ENCODE assay signal across 17 cellular contexts in genomic region chr2:46539327-46540276, GRCh38. TPM values are rescaled to one million over a fixed set of nuclear protein-coding genes. Genes with fewer than 3 reads are reported as not detected.
A peak's percentile ranks its signal among the peaks of the same experiment; 100 is the strongest.
DNase-seq lines count a peak whose midpoint lies in the region; ATAC-seq and TF ChIP-seq lines count a peak whose summit lies in the region.
"Had no signal": no experiment of that assay in that cellular context is flagged by ENCODE, and none has a peak within 500 bp of the region (broad histone marks: within the 10 kb centered on the region; RNA-seq: fewer than 3 reads in every experiment).

No MANE protein-coding gene starts in this region.

- peaks cover 2% of the 10 kb centered on the region for H3K36me3 Mint-ChIP-seq in T-helper 2 cell treated with Interferon-gamma antibody and Interleukin-4, amounts not matched to agents 5 μg/mL and 100 μg/mL, for 36 hours (ENCODE audit: low read depth)
- H3K36me3 Mint-ChIP-seq in IgD-negative memory B cell (no peaks in the 10 kb centered on the region), WTC11 (no peaks in the 10 kb centered on the region)
- H3K36me3 Mint-ChIP-seq in effector memory CD8-positive, alpha-beta T cell (ENCODE audit: insufficient read depth) = peaks cover 20% of the 10 kb centered on the region

- H3K27ac Mint-ChIP-seq in T-helper 2 cell treated with Interferon-gamma antibody and Interleukin-4, amounts not matched to agents 5 μg/mL and 100 μg/mL, for 36 hours = no peak overlapping the region
- H3K27ac Mint-ChIP-seq in IgD-negative memory B cell = peak overlapping the region in 2 of 3 donors; percentile 78 to 89
- peak overlapping the region; percentile 19 to 48 for H3K27ac Mint-ChIP-seq in effector memory CD8-positive, alpha-beta T cell
- no peak overlapping the region for H3K27ac Mint-ChIP-seq in WTC11

- DNase-seq in T-helper 2 cell treated with Interferon-gamma antibody and Interleukin-4, amounts not matched to agents 5 μg/mL and 100 μg/mL, for 36 hours (ENCODE audit: low spot score) = no peak
- DNase-seq in T-helper 2 cell (no peak), SW480 (ENCODE audit: low spot score) (no peak), WTC11 (ENCODE audit: low spot score) (no peak)
- DNase-seq in effector memory CD8-positive, alpha-beta T cell = no peak
- no peak for DNase-seq in effector memory CD4-positive, alpha-beta T cell
- DNase-seq: activated effector memory CD4-positive, alpha-beta T cell treated with Interleukin-2 at 50 U/mL for 16 hours; NCI-H526; PC-3; stimulated activated CD4-positive, alpha-beta T cell treated with anti-CD3 and anti-CD28 coated beads, Interleukin-12 subunit alpha, Interleukin-12 subunit beta, amount 100 ng/mL, for 4 hours; stimulated activated naive CD8-positive, alpha-beta T cell treated with anti-CD3 and anti-CD28 coated beads, Interleukin-15, Interleukin-2, amounts not matched to agents 100 U/mL and 50 U/mL, for 24 hours had no signal

- no peaks in the 10 kb centered on the region for H3K9me3 Mint-ChIP-seq in T-helper 2 cell treated with Interferon-gamma antibody and Interleukin-4, amounts not matched to agents 5 μg/mL and 100 μg/mL, for 36 hours
- peaks cover 0 to 1% (median 0%) of the 10 kb centered on the region in 3 donors for H3K9me3 Mint-ChIP-seq in IgD-negative memory B cell
- H3K9me3 Mint-ChIP-seq in effector memory CD8-positive, alpha-beta T cell = no peaks in the 10 kb centered on the region
- no peaks in the 10 kb centered on the region for H3K9me3 Mint-ChIP-seq in WTC11

- peak overlapping the region; percentile 84 for H3K27ac ChIP-seq in neutrophil
- H3K27ac ChIP-seq in effector memory CD4-positive, alpha-beta T cell (ENCODE audit: insufficient read depth, low read length, poor library complexity, severe bottlenecking) = no peak overlapping the region
- H3K27ac ChIP-seq: 22Rv1, C4-2B, SK-N-MC had no signal

- CTCF ChIA-PET in WTC11 (lab: Charles Lee) = interaction anchor here (0.7 kb wide), 1 partner anchor 25 kb away, joined by 3 read pairs; no protein-coding TSS in a partner anchor

- no peaks in the 10 kb centered on the region for H3K9me3 ChIP-seq in neutrophil
- no peaks in the 10 kb centered on the region for H3K9me3 ChIP-seq in effector memory CD4-positive, alpha-beta T cell (ENCODE audit: control insufficient read depth, low read length)

- H3K4me1 ChIP-seq in neutrophil (ENCODE audit: control insufficient read depth in 1 of 2, insufficient read depth in 1 of 2, low read depth in 1 of 2, low read length in 1 of 2) = peaks cover 68 to 77% of the 10 kb centered on the region in 2 experiments
- H3K4me1 ChIP-seq in effector memory CD4-positive, alpha-beta T cell (ENCODE audit: control insufficient read depth, insufficient read depth, low read length, poor library complexity, severe bottlenecking) = peaks cover 29% of the 10 kb centered on the region

- H3K27me3 ChIP-seq in neutrophil = no peaks in the 10 kb centered on the region
- no peaks in the 10 kb centered on the region for H3K27me3 ChIP-seq in effector memory CD4-positive, alpha-beta T cell (replicated peaks; ENCODE audit: control insufficient read depth, insufficient read depth, low read length, poor library complexity, severe bottlenecking)

- POLR2A ChIA-PET in WTC11 (lab: Charles Lee) = interaction anchor here (0.5 kb wide), 1 partner anchor 88 kb away, joined by 3 read pairs; no protein-coding TSS in a partner anchor

- peaks cover 33% of the 10 kb centered on the region for H3K4me1 Mint-ChIP-seq in T-helper 2 cell treated with Interferon-gamma antibody and Interleukin-4, amounts not matched to agents 5 μg/mL and 100 μg/mL, for 36 hours (ENCODE audit: low read depth)
- H3K4me1 Mint-ChIP-seq in IgD-negative memory B cell = peaks cover 50 to 62% (median 56%) of the 10 kb centered on the region in 3 donors
- peaks cover 68 to 74% of the 10 kb centered on the region in 2 donors for H3K4me1 Mint-ChIP-seq in effector memory CD8-positive, alpha-beta T cell (ENCODE audit: low read depth in 2 of 2)
- peaks cover 39% of the 10 kb centered on the region for H3K4me1 Mint-ChIP-seq in WTC11

- TF ChIP-seq CTCF in neutrophil (IDR thresholded peaks at IDR 0.05) (no peak), WTC11 (IDR thresholded peaks at IDR 0.05) (no peak)

- H3K27me3 Mint-ChIP-seq in T-helper 2 cell treated with Interferon-gamma antibody and Interleukin-4, amounts not matched to agents 5 μg/mL and 100 μg/mL, for 36 hours (ENCODE audit: low read depth) = no peaks in the 10 kb centered on the region
- H3K27me3 Mint-ChIP-seq in IgD-negative memory B cell (no peaks in the 10 kb centered on the region), WTC11 (ENCODE audit: low read depth) (no peaks in the 10 kb centered on the region; the same call in 1 of the 2 replicates)
- no peaks in the 10 kb centered on the region for H3K27me3 Mint-ChIP-seq in effector memory CD8-positive, alpha-beta T cell

- H3K4me3 ChIP-seq in neutrophil (ENCODE audit: low read depth in 1 of 2, low read length in 1 of 2) = peak overlapping the region in 1 of 2 experiments; percentile 28
- no peak overlapping the region for H3K4me3 ChIP-seq in effector memory CD4-positive, alpha-beta T cell (ENCODE audit: insufficient read depth, low read depth, low read length, poor library complexity, severe bottlenecking)
- H3K4me3 ChIP-seq: K562, SK-N-MC had no signal

- H3K36me3 ChIP-seq in neutrophil = no peaks in the 10 kb centered on the region
- H3K36me3 ChIP-seq in effector memory CD4-positive, alpha-beta T cell (ENCODE audit: control insufficient read depth, insufficient read depth, low read length) = no peaks in the 10 kb centered on the region

- no peak for ATAC-seq in effector memory CD8-positive, alpha-beta T cell (replicated peaks)
- ATAC-seq in WTC11 = no peak
- ATAC-seq: K562; PC-3; stimulated activated naive CD8-positive, alpha-beta T cell treated with anti-CD3 and anti-CD28 coated beads, Interleukin-15, Interleukin-2, amounts not matched to agents 100 U/mL and 50 U/mL, for 24 hours had no signal

- peak overlapping the region; percentile 39 for H3K4me3 Mint-ChIP-seq in T-helper 2 cell treated with Interferon-gamma antibody and Interleukin-4, amounts not matched to agents 5 μg/mL and 100 μg/mL, for 36 hours
- H3K4me3 Mint-ChIP-seq in IgD-negative memory B cell (peak overlapping the region in 2 of 4 donors; percentile 49 to 74), WTC11 (no peak overlapping the region)
- peak overlapping the region; percentile 33 to 49 for H3K4me3 Mint-ChIP-seq in effector memory CD8-positive, alpha-beta T cell

TF ChIP-seq in WTC11, 78 proteins besides CTCF, POLR2A, EP300 and RAD21 (continues in another document):
- TF ChIP-seq TEAD1 (CRISPR knock-in tag; IDR thresholded peaks at IDR 0.05) = no peak
- no peak for TF ChIP-seq ZSCAN18 (CRISPR knock-in tag; IDR thresholded peaks at IDR 0.05)
- TF ChIP-seq ELF4 (CRISPR knock-in tag; IDR thresholded peaks at IDR 0.05; ENCODE audit: low read depth) = no peak
- no peak for TF ChIP-seq ZNF423 (CRISPR knock-in tag; IDR thresholded peaks at IDR 0.05)
- no peak for TF ChIP-seq ERG (CRISPR knock-in tag; IDR thresholded peaks at IDR 0.05)
- TF ChIP-seq MYBL2 (CRISPR knock-in tag; IDR thresholded peaks at IDR 0.05) = no peak
- TF ChIP-seq ATF2 (CRISPR knock-in tag; IDR thresholded peaks at IDR 0.05; ENCODE audit: borderline replicate concordance, low read depth) = no peak
- no peak for TF ChIP-seq ZNF121 (CRISPR knock-in tag; IDR thresholded peaks at IDR 0.05)
- no peak for TF ChIP-seq ZNF263 (CRISPR knock-in tag; IDR thresholded peaks at IDR 0.05; ENCODE audit: low read depth)
- no peak for TF ChIP-seq FOXJ3 (CRISPR knock-in tag; IDR thresholded peaks at IDR 0.05; ENCODE audit: borderline replicate concordance)
- no peak for TF ChIP-seq IRF1 (CRISPR knock-in tag; IDR thresholded peaks at IDR 0.05)
- TF ChIP-seq GABPB1 (CRISPR knock-in tag; IDR thresholded peaks at IDR 0.05) = no peak

RNA-seq across cellular contexts. Expression of gene RHOQ, which starts 2.7 kb away (rescaled TPM):
- polyA plus RNA-seq in IgD-negative memory B cell = 8.0 TPM
- total RNA-seq in WTC11 (2021) = 57.8 to 61.3 TPM (median 60.1 TPM) in 3 replicates

RNA-seq across cellular contexts. Expression of gene ATP6V1E2, which starts 2.8 kb away (rescaled TPM):
- polyA plus RNA-seq in IgD-negative memory B cell = 11.6 TPM
- total RNA-seq in WTC11 (2021) = 9.3 to 10.9 TPM (median 10.8 TPM) in 3 replicates

Comparison
In these comparisons a context has a peak if more than half of its experiments do, and no peak if none do; other contexts are left out.
1. H3K27ac Mint-ChIP-seq: peak in IgD-negative memory B cell (2 of 3) and effector memory CD8-positive, alpha-beta T cell (2 of 2); none in T-helper 2 cell treated with Interferon-gamma antibody and Interleukin-4, amounts not matched to agents 5 μg/mL and 100 μg/mL, for 36 hours (single experiment) and WTC11 (single experiment).